In the genomic region with DNA sequence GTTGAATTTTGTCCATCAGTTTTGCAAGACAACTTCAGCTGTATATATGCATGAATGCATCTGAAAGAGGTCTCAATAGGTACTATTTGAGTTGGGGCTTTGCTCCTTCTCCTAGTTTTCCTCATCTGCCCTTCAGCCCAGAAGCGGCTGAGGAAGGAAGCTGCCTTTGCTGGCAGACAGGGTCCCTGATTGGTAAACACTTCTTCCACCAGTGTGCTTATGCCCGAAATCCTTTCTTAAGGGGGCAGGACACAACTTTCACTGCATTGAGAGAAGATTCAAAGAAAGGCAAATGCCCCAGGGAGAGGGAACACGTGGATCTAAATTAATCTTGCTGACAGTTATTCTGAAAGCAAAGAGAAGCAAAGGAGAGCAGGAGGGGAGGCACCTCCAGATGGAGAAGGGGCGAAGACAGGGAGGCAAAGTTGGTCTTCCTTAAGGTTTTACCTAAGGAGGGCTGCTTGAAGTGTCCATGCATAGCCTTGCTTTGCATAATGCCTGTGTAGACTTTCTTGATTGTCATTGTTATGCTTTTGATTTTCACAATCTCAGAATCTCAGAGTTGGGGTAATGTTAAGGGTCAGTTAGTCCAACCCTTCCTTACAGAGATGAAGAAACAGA, we compare ENCODE assay signal across 13 cellular contexts.
DNase-seq lines count a peak whose midpoint lies in the region; TF ChIP-seq lines count a peak whose summit lies in the region.
"Had no signal": no experiment of that assay in that cellular context is flagged by ENCODE, and none has a peak within 500 bp of the region (broad histone marks: within the 10 kb centered on the region; RNA-seq: fewer than 3 reads in every experiment).

No MANE protein-coding gene starts in this region.

- H3K27ac ChIP-seq in hepatocyte (no peak overlapping the region), subcutaneous abdominal adipose tissue (ENCODE audit: low read depth, low read length) (peak overlapping the region; percentile 17)

- no peaks in the 10 kb centered on the region for H3K36me3 ChIP-seq in hepatocyte (replicated peaks; ENCODE audit: insufficient read depth, low read depth)
- H3K36me3 ChIP-seq in subcutaneous abdominal adipose tissue (ENCODE audit: control insufficient read depth in 5 of 5, insufficient read depth in 5 of 5, low read length in 5 of 5): no peaks in the 10 kb centered on the region

- DNase-seq in NCI-H2227 (lab: John Stamatoyannopoulos, UW; ENCODE audit: unreplicated experiment) (peak; percentile 16), NCI-H2227 treated with DMSO at 0.1 percent for 48 hours (lab: John Stamatoyannopoulos, UW) (no peak), NCI-H69 (lab: John Stamatoyannopoulos, UW) (peak; percentile 88), hepatocyte (ENCODE audit: low spot score) (no peak), OCI-M1 (lab: John Stamatoyannopoulos, UW) (no peak), NCI-H2107 treated with DMSO at 0.1 percent for 48 hours (lab: John Stamatoyannopoulos, UW; ENCODE audit: unreplicated experiment) (no peak)
- no peak for DNase-seq in activated naive CD4-positive, alpha-beta T cell treated with anti-CD3 and anti-CD28 coated beads for 36 hours
- DNase-seq: ACHN; activated CD4-positive, alpha-beta T cell treated with anti-CD3 and anti-CD28 coated beads, Interleukin-2, amount 50 U/mL, for 4 hours; activated T-cell treated with anti-CD3 and anti-CD28 coated beads, Interleukin-2, amount 50 U/mL, for 72 hours; H9; NCI-H1105 had no signal

- WGBS in hepatocyte (ENCODE audit: low lambda C conversion rate, missing lambda C conversion rate): 30% methylated on average over 4 of the region's 4 CpGs

- no peak for TF ChIP-seq CTCF in hepatocyte (IDR thresholded peaks at IDR 0.05; ENCODE audit: poor library complexity)

- intact Hi-C loops in activated naive CD4-positive, alpha-beta T cell treated with anti-CD3 and anti-CD28 coated beads for 36 hours (cut with micrococcal nuclease): loop anchor here (10.0 kb wide), 1 partner anchor 231 kb away; no protein-coding TSS in a partner anchor

- no peak overlapping the region for H3K4me3 Mint-ChIP-seq in activated naive CD4-positive, alpha-beta T cell treated with anti-CD3 and anti-CD28 coated beads for 36 hours
- H3K4me3 Mint-ChIP-seq: activated T-cell treated with anti-CD3 and anti-CD28 coated beads, Interleukin-2, amount 50 U/mL, for 72 hours; H9 had no signal

- H3K4me2 ChIP-seq in hepatocyte: no peak overlapping the region

- H3K9me2 ChIP-seq in hepatocyte (replicated peaks; ENCODE audit: insufficient read depth): no peaks in the 10 kb centered on the region

- peaks cover 6% of the 10 kb centered on the region for H3K27me3 ChIP-seq in hepatocyte
- no peaks in the 10 kb centered on the region for H3K27me3 ChIP-seq in subcutaneous abdominal adipose tissue (ENCODE audit: control insufficient read depth in 5 of 5, insufficient read depth in 4 of 5, low read length in 5 of 5)

- peak overlapping the region; percentile 36 for H2AFZ ChIP-seq in hepatocyte

- H3K9ac ChIP-seq in subcutaneous abdominal adipose tissue (ENCODE audit: low read length in 5 of 5): peak overlapping the region in 1 of 5 donors; percentile 24

- no peaks in the 10 kb centered on the region for H3K9me3 ChIP-seq in hepatocyte (ENCODE audit: low read depth)
- no peaks in the 10 kb centered on the region for H3K9me3 ChIP-seq in subcutaneous abdominal adipose tissue (ENCODE audit: control insufficient read depth in 5 of 5, low read length in 5 of 5)

- no peaks in the 10 kb centered on the region for H4K20me1 ChIP-seq in hepatocyte (ENCODE audit: insufficient read depth, poor library complexity, severe bottlenecking)

- H3K79me2 ChIP-seq in hepatocyte: no peaks in the 10 kb centered on the region

- H3K36me3 Mint-ChIP-seq in activated naive CD4-positive, alpha-beta T cell treated with anti-CD3 and anti-CD28 coated beads for 36 hours (ENCODE audit: low read depth): no peaks in the 10 kb centered on the region

- H3K9me3 Mint-ChIP-seq in activated naive CD4-positive, alpha-beta T cell treated with anti-CD3 and anti-CD28 coated beads for 36 hours: no peaks in the 10 kb centered on the region
- H3K9me3 Mint-ChIP-seq: activated T-cell treated with anti-CD3 and anti-CD28 coated beads, Interleukin-2, amount 50 U/mL, for 72 hours; H9 had no signal

- H3K4me1 Mint-ChIP-seq in activated naive CD4-positive, alpha-beta T cell treated with anti-CD3 and anti-CD28 coated beads for 36 hours (ENCODE audit: low read depth): no peaks in the 10 kb centered on the region

- CTCF ChIA-PET in activated naive CD4-positive, alpha-beta T cell treated with anti-CD3 and anti-CD28 coated beads for 36 hours (lab: Charles Lee): no interaction called here

- no peaks in the 10 kb centered on the region for H3K4me1 ChIP-seq in hepatocyte (ENCODE audit: insufficient read depth)
- peaks cover 2 to 26% (median 19%) of the 10 kb centered on the region in 5 donors for H3K4me1 ChIP-seq in subcutaneous abdominal adipose tissue (ENCODE audit: control insufficient read depth in 5 of 5, insufficient read depth in 5 of 5, low read length in 5 of 5)

- peaks cover 4% of the 10 kb centered on the region for H3K27me3 Mint-ChIP-seq in activated naive CD4-positive, alpha-beta T cell treated with anti-CD3 and anti-CD28 coated beads for 36 hours (ENCODE audit: low read depth)

- no peak overlapping the region for H3K4me3 ChIP-seq in hepatocyte
- H3K4me3 ChIP-seq in subcutaneous abdominal adipose tissue (ENCODE audit: low read depth in 1 of 5, low read length in 5 of 5): peak overlapping the region; percentile 11 to 52 (median 46)

- no peak overlapping the region for H3K27ac Mint-ChIP-seq in activated naive CD4-positive, alpha-beta T cell treated with anti-CD3 and anti-CD28 coated beads for 36 hours
- H3K27ac Mint-ChIP-seq: activated T-cell treated with anti-CD3 and anti-CD28 coated beads, Interleukin-2, amount 50 U/mL, for 72 hours had no signal

Comparison
In these comparisons a context has a peak if more than half of its experiments do, and no peak if none do; other contexts are left out.
1. DNase-seq: peak in NCI-H2227 (single experiment) and NCI-H69 (single experiment); none in NCI-H2227 treated with DMSO at 0.1 percent for 48 hours (single experiment), hepatocyte (single experiment), OCI-M1 (single experiment), NCI-H2107 treated with DMSO at 0.1 percent for 48 hours (single experiment) and activated naive CD4-positive, alpha-beta T cell treated with anti-CD3 and anti-CD28 coated beads for 36 hours (single experiment).